In the genomic region with DNA sequence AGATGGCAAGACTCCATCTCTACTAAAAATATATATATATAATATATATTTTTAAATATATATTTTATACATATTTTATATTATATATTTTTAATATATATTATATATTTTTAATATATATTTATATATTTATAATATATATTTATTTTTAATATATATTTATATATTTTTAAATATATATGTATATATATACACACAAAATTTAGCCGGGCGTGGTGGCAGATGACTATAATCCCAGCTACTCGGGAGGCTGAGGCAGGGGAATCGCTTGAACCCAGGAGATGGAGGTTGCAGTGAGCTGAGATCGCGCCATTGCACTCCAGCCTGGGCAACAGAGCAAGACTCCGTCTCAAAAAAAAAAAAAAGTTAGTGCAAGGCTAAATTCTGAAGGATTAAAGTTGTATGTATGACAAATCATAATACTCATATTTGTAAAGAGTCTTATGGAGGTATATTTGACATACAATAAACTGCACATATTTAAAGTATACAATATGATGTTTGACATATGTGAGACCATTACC, we compare ENCODE assay signal across 8 cellular contexts. TPM values are rescaled to one million over a fixed set of nuclear protein-coding genes. Genes with fewer than 3 reads are reported as not detected.
DNase-seq lines count a peak whose midpoint lies in the region; ATAC-seq and TF ChIP-seq lines count a peak whose summit lies in the region.

No MANE protein-coding gene starts in this region.

- no peak for ATAC-seq in SK-N-SH treated with all-trans-retinoic acid at 6 μM for 48 hours
- no peak for ATAC-seq in activated CD8-positive, alpha-beta T cell treated with anti-CD3 and anti-CD28 coated beads for 36 hours

- no peaks in the 10 kb centered on the region for H3K27me3 Mint-ChIP-seq in activated CD8-positive, alpha-beta T cell treated with anti-CD3 and anti-CD28 coated beads for 36 hours
- H3K27me3 Mint-ChIP-seq in immature natural killer cell (ENCODE audit: low read depth in 3 of 3) = peaks cover 7 to 10% (median 9%) of the 10 kb centered on the region in 3 donors

- H3K4me3 Mint-ChIP-seq in activated CD8-positive, alpha-beta T cell treated with anti-CD3 and anti-CD28 coated beads for 36 hours = peak overlapping the region; percentile 93
- H3K4me3 Mint-ChIP-seq in immature natural killer cell = peak overlapping the region; percentile 97 to 99 (median 99)

- H3K4me1 Mint-ChIP-seq in activated CD8-positive, alpha-beta T cell treated with anti-CD3 and anti-CD28 coated beads for 36 hours (ENCODE audit: low read depth) = peaks cover 29% of the 10 kb centered on the region
- H3K4me1 Mint-ChIP-seq in immature natural killer cell = peaks cover 29 to 57% of the 10 kb centered on the region in 2 donors

- peak overlapping the region; percentile 98; the same call in 1 of the 2 replicates for H2AFZ ChIP-seq in SK-N-SH (ENCODE audit: low read depth)

- CTCF ChIA-PET in SK-N-SH (lab: Yijun Ruan, JAX) = interaction anchor here (2.6 to 2.7 kb wide), 2 partner anchors 8 to 151 kb away, joined by 10 read pairs; partner anchors contain the start of gene TDG
- CTCF ChIA-PET in activated CD8-positive, alpha-beta T cell treated with anti-CD3 and anti-CD28 coated beads for 36 hours (lab: Charles Lee) = interaction anchor here (2.7 kb wide), 1 partner anchor 151 kb away, joined by 10 read pairs; no protein-coding TSS in a partner anchor

- TF ChIP-seq CTCF in SK-N-SH (IDR thresholded peaks at IDR 0.05) = no peak
- no peak for TF ChIP-seq CTCF in activated CD8-positive, alpha-beta T cell treated with anti-CD3 and anti-CD28 coated beads for 36 hours (IDR thresholded peaks at IDR 0.05)

- no peak overlapping the region; a peak in 1 of 4 replicates for H3K4me3 ChIP-seq in SK-N-SH (ENCODE audit: low read depth in 2 of 2, low read length in 1 of 2)
- peak overlapping the region in 2 of 5 donors; percentile 92 to 95 for H3K4me3 ChIP-seq in subcutaneous abdominal adipose tissue (ENCODE audit: low read depth in 1 of 5, low read length in 5 of 5)

- H3K9ac ChIP-seq in SK-N-SH (peak overlapping the region; percentile 77; the same call in 1 of the 2 replicates), subcutaneous abdominal adipose tissue (ENCODE audit: low read length in 5 of 5) (peak overlapping the region in 1 of 5 donors; percentile 90)

- no peak overlapping the region for H3K4me2 ChIP-seq in SK-N-SH

- H3K9me3 ChIP-seq in SK-N-SH (no peaks in the 10 kb centered on the region), subcutaneous abdominal adipose tissue (ENCODE audit: control insufficient read depth in 5 of 5, low read length in 5 of 5) (no peaks in the 10 kb centered on the region)

- H3K36me3 Mint-ChIP-seq in activated CD8-positive, alpha-beta T cell treated with anti-CD3 and anti-CD28 coated beads for 36 hours (ENCODE audit: low read depth) = peaks cover 28% of the 10 kb centered on the region
- peaks cover 0 to 2% (median 0%) of the 10 kb centered on the region in 3 donors for H3K36me3 Mint-ChIP-seq in immature natural killer cell

- peaks cover 25% of the 10 kb centered on the region for H3F3A ChIP-seq in SK-N-SH (replicated peaks; ENCODE audit: insufficient read depth)

- POLR2A ChIA-PET in SK-N-SH (lab: Yijun Ruan, JAX) = interaction anchor here (3.4 kb wide), 1 partner anchor 8 kb away, joined by 77 read pairs; the partner anchor contains the start of gene TDG
- POLR2A ChIA-PET in activated CD8-positive, alpha-beta T cell treated with anti-CD3 and anti-CD28 coated beads for 36 hours (lab: Charles Lee) = interaction anchor here (2.6 to 7.2 kb wide), 3 partner anchors 8 to 50 kb away, joined by 11 to 65 read pairs (median 56); partner anchors contain the start of genes HSP90B1 and TDG

- 91% methylated on average over 7 of the region's 7 CpGs for WGBS in SK-N-SH (ENCODE audit: low lambda C conversion rate)

- TF ChIP-seq EP300 in SK-N-SH (IDR thresholded peaks at IDR 0.05; ENCODE audit: borderline replicate concordance in 1 of 2, low read depth in 1 of 2, low read length in 1 of 2) = no peak

- H3K79me2 ChIP-seq in SK-N-SH (ENCODE audit: insufficient read depth) = peaks cover 46% of the 10 kb centered on the region

- H3K36me3 ChIP-seq in SK-N-SH (replicated peaks in 1 of 2; ENCODE audit: control insufficient read depth in 1 of 2, insufficient read depth in 2 of 2, low read length in 1 of 2) (peaks cover 17 to 23% of the 10 kb centered on the region in 2 experiments), subcutaneous abdominal adipose tissue (ENCODE audit: control insufficient read depth in 5 of 5, insufficient read depth in 5 of 5, low read length in 5 of 5) (peaks cover 9 to 19% (median 16%) of the 10 kb centered on the region in 5 donors)

- H4K20me1 ChIP-seq in SK-N-SH (ENCODE audit: insufficient read depth) = no peaks in the 10 kb centered on the region

- H3K27me3 ChIP-seq in SK-N-SH (ENCODE audit: insufficient read depth) (no peaks in the 10 kb centered on the region), subcutaneous abdominal adipose tissue (ENCODE audit: control insufficient read depth in 5 of 5, insufficient read depth in 4 of 5, low read length in 5 of 5) (no peaks in the 10 kb centered on the region)

- no peaks in the 10 kb centered on the region for H3K9me2 ChIP-seq in SK-N-SH

- TF ChIP-seq RAD21 in SK-N-SH (IDR thresholded peaks at IDR 0.05; ENCODE audit: low read length) = no peak

- DNase-seq in SK-N-SH (no peak), immature natural killer cell (no peak), amygdala (lab: John Stamatoyannopoulos, UW) (no peak), OCI-M2 (lab: John Stamatoyannopoulos, UW; ENCODE audit: unreplicated experiment) (no peak)
- DNase-seq in activated CD8-positive, alpha-beta T cell treated with anti-CD3 and anti-CD28 coated beads for 36 hours = no peak
- no peak for DNase-seq in activated CD8-positive, alpha-beta memory T cell treated with anti-CD3 and anti-CD28 coated beads for 24 hours

- H3K27ac Mint-ChIP-seq in activated CD8-positive, alpha-beta T cell treated with anti-CD3 and anti-CD28 coated beads for 36 hours = peak overlapping the region; percentile 95
- H3K27ac Mint-ChIP-seq in immature natural killer cell = peak overlapping the region; percentile 99 to 100 (median 99)

- H3K4me1 ChIP-seq in SK-N-SH (ENCODE audit: control insufficient read depth in 1 of 2, insufficient read depth in 2 of 2, low read depth in 1 of 2, low read length in 1 of 2) (peaks cover 8 to 13% of the 10 kb centered on the region in 2 experiments; a peak in 2 of 4 replicates), subcutaneous abdominal adipose tissue (ENCODE audit: control insufficient read depth in 5 of 5, insufficient read depth in 5 of 5, low read length in 5 of 5) (peaks cover 0 to 20% (median 19%) of the 10 kb centered on the region in 5 donors)

- H3K27ac ChIP-seq in SK-N-SH (ENCODE audit: low read depth in 2 of 2, low read length in 1 of 2) = peak overlapping the region; percentile 94 to 98
- H3K27ac ChIP-seq in subcutaneous abdominal adipose tissue (ENCODE audit: low read depth, low read length) = peak overlapping the region; percentile 87

- intact Hi-C loops in activated CD8-positive, alpha-beta T cell treated with anti-CD3 and anti-CD28 coated beads for 36 hours (cut with micrococcal nuclease) = loop anchor here (1.0 kb wide), 1 partner anchor 7 kb away; the partner anchor contains the start of gene TDG

- H3K9me3 Mint-ChIP-seq in activated CD8-positive, alpha-beta T cell treated with anti-CD3 and anti-CD28 coated beads for 36 hours = no peaks in the 10 kb centered on the region
- no peaks in the 10 kb centered on the region for H3K9me3 Mint-ChIP-seq in immature natural killer cell

TF ChIP-seq in SK-N-SH, 30 proteins besides CTCF, POLR2A, EP300 and RAD21 (continues in another document):
- TF ChIP-seq ZBTB33 (IDR thresholded peaks at IDR 0.05; ENCODE audit: borderline replicate concordance, low read depth) = no peak

TF ChIP-seq in SK-N-SH treated with all-trans-retinoic acid at 6 μM for 48 hours, 23 proteins besides CTCF, POLR2A, EP300 and RAD21:
- TF ChIP-seq OSR1 (CRISPR knock-in tag; IDR thresholded peaks at IDR 0.05) (no peak), GLIS3 (CRISPR knock-in tag; IDR thresholded peaks at IDR 0.05) (no peak), SNAI2 (CRISPR knock-in tag; IDR thresholded peaks at IDR 0.05) (no peak), RARB (CRISPR knock-in tag; IDR thresholded peaks at IDR 0.05) (no peak), BACH2 (CRISPR knock-in tag; IDR thresholded peaks at IDR 0.05; ENCODE audit: borderline replicate concordance) (no peak), ISL1 (CRISPR knock-in tag; IDR thresholded peaks at IDR 0.05) (no peak), TOX (CRISPR knock-in tag; IDR thresholded peaks at IDR 0.05; ENCODE audit: borderline replicate concordance) (no peak)
TF ChIP-seq in SK-N-SH treated with all-trans-retinoic acid at 6 μM for 48 hours: peak in this region for 0.

RNA-seq across cellular contexts. Expression of gene TDG, which starts 7.7 kb away (rescaled TPM):
- polyA plus RNA-seq in SK-N-SH (2012; rRNA removed) (11.3 and 17.9 TPM in 2 replicates), immature natural killer cell (10 to 100 TPM; 26.6 to 30.1 (median 26.8) TPM)
- 16.7 and 18.8 TPM in 2 replicates for polyA plus RNA-seq in SK-N-SH (2012; cell fraction: cytosol; rRNA removed)
- 9.1 and 20.7 TPM in 2 replicates for polyA plus RNA-seq in SK-N-SH (2012; cell fraction: nucleus; rRNA removed)
- total RNA-seq in activated CD8-positive, alpha-beta T cell treated with anti-CD3 and anti-CD28 coated beads for 36 hours = 10 to 100 TPM; 37.4 to 37.5 TPM

RNA-seq across cellular contexts. Expression of gene HSP90B1, which starts 27.7 kb away (rescaled TPM):
- 420 and 482 TPM in 2 replicates for polyA plus RNA-seq in SK-N-SH (2012; rRNA removed)
- 567 and 850 TPM in 2 replicates for polyA plus RNA-seq in SK-N-SH (2012; cell fraction: cytosol; rRNA removed)
- 246 and 538 TPM in 2 replicates for polyA plus RNA-seq in SK-N-SH (2012; cell fraction: nucleus; rRNA removed)
- total RNA-seq in activated CD8-positive, alpha-beta T cell treated with anti-CD3 and anti-CD28 coated beads for 36 hours = 100 to 1,000 TPM; 412 to 418 TPM
- 100 to 1,000 TPM; 192 to 349 (median 263) TPM for polyA plus RNA-seq in immature natural killer cell
